Comparison of ENCODE assay signal across 15 cellular contexts in genomic region chr17:82321947-82322466, GRCh38. TPM values are rescaled to one million over a fixed set of nuclear protein-coding genes. Genes with fewer than 3 reads are reported as not detected.
A peak's percentile ranks its signal among the peaks of the same experiment; 100 is the strongest.
DNase-seq lines count a peak whose midpoint lies in the region; ATAC-seq and TF ChIP-seq lines count a peak whose summit lies in the region.
"Had no signal": no experiment of that assay in that cellular context is flagged by ENCODE, and none has a peak within 500 bp of the region (broad histone marks: within the 10 kb centered on the region; RNA-seq: fewer than 3 reads in every experiment).

No MANE protein-coding gene starts in this region.

- H3K4me3 ChIP-seq in PC-3 (ENCODE audit: low read length) = no peak overlapping the region

- intact Hi-C loops in PC-3 (cut with micrococcal nuclease) = loop anchor here (2.0 kb wide), 1 partner anchor 77 kb away; no protein-coding TSS in a partner anchor

- no peaks in the 10 kb centered on the region for H3K9me3 ChIP-seq in PC-3 (ENCODE audit: low read length)

- H3K27ac Mint-ChIP-seq in activated naive CD4-positive, alpha-beta T cell treated with anti-CD3 and anti-CD28 coated beads, Interleukin-2, amount 10 ng/mL, durations not matched to agents 7 days and 5 days = peak overlapping the region; percentile 11
- H3K27ac Mint-ChIP-seq in activated naive CD4-positive, alpha-beta T cell treated with anti-CD3 and anti-CD28 coated beads, Interleukin-2, amount 50 U/mL, for 72 hours = peak overlapping the region in 1 of 2 donors; percentile 94
- peak overlapping the region; percentile 93 for H3K27ac Mint-ChIP-seq in activated naive CD8-positive, alpha-beta T cell
- peak overlapping the region; percentile 94 for H3K27ac Mint-ChIP-seq in stimulated activated naive B cell treated with anti-CD40 and anti-IgM and Interleukin-4, amounts not matched to agents 10 μg/mL and 1 μg/mL and 100 μg/mL, for 72 hours

- no peaks in the 10 kb centered on the region for H3K27me3 ChIP-seq in PC-3 (ENCODE audit: low read length)

- no peak overlapping the region for H3K27ac ChIP-seq in PC-3 (ENCODE audit: low read length)

- H3K9me2 ChIP-seq in PC-3 (replicated peaks; ENCODE audit: low read length) = no peaks in the 10 kb centered on the region

- H3K36me3 Mint-ChIP-seq in activated naive CD4-positive, alpha-beta T cell treated with anti-CD3 and anti-CD28 coated beads, Interleukin-2, amount 10 ng/mL, durations not matched to agents 7 days and 5 days = peaks cover 2% of the 10 kb centered on the region
- H3K36me3 Mint-ChIP-seq in activated naive CD4-positive, alpha-beta T cell treated with anti-CD3 and anti-CD28 coated beads, Interleukin-2, amount 50 U/mL, for 72 hours = peaks cover 5 to 16% of the 10 kb centered on the region in 2 donors
- H3K36me3 Mint-ChIP-seq in activated naive CD8-positive, alpha-beta T cell = no peaks in the 10 kb centered on the region
- H3K36me3 Mint-ChIP-seq in stimulated activated naive B cell treated with anti-CD40 and anti-IgM and Interleukin-4, amounts not matched to agents 10 μg/mL and 1 μg/mL and 100 μg/mL, for 72 hours = no peaks in the 10 kb centered on the region

- POLR2A ChIA-PET in PC-3 (lab: Charles Lee; ENCODE audit: unreplicated experiment) = no interaction called here

- CTCF ChIA-PET in activated naive CD4-positive, alpha-beta T cell treated with anti-CD3 and anti-CD28 coated beads, Interleukin-2, amount 10 ng/mL, durations not matched to agents 7 days and 5 days (lab: Charles Lee) = interaction anchor here (0.8 to 2.4 kb wide), 8 partner anchors 18 to 86 kb away, joined by 3 to 55 read pairs (median 4); no protein-coding TSS in a partner anchor
- CTCF ChIA-PET in PC-3 (lab: Charles Lee) = no interaction called here

- no peak overlapping the region for H3K9ac ChIP-seq in PC-3 (ENCODE audit: low read length)

- H3K27me3 Mint-ChIP-seq in activated naive CD4-positive, alpha-beta T cell treated with anti-CD3 and anti-CD28 coated beads, Interleukin-2, amount 10 ng/mL, durations not matched to agents 7 days and 5 days = peaks cover 8% of the 10 kb centered on the region
- H3K27me3 Mint-ChIP-seq in activated naive CD8-positive, alpha-beta T cell = no peaks in the 10 kb centered on the region
- peaks cover 16 to 21% of the 10 kb centered on the region in 2 donors for H3K27me3 Mint-ChIP-seq in stimulated activated naive B cell treated with anti-CD40 and anti-IgM and Interleukin-4, amounts not matched to agents 10 μg/mL and 1 μg/mL and 100 μg/mL, for 72 hours

- no peak for TF ChIP-seq CTCF in PC-3 (conservative IDR thresholded peaks at IDR 0.05; ENCODE audit: low read depth, low read length)

- H3F3A ChIP-seq in PC-3 (ENCODE audit: low read length, unreplicated experiment) = peaks cover 3% of the 10 kb centered on the region

- no peak overlapping the region for H2AFZ ChIP-seq in PC-3 (ENCODE audit: low read length)

- H4K20me1 ChIP-seq in PC-3 (ENCODE audit: low read length) = no peaks in the 10 kb centered on the region

- no peaks in the 10 kb centered on the region for H3K4me1 ChIP-seq in PC-3 (ENCODE audit: insufficient read depth, low read length)

- no peaks in the 10 kb centered on the region for H3K9me3 Mint-ChIP-seq in activated naive CD4-positive, alpha-beta T cell treated with anti-CD3 and anti-CD28 coated beads, Interleukin-2, amount 10 ng/mL, durations not matched to agents 7 days and 5 days
- H3K9me3 Mint-ChIP-seq in activated naive CD4-positive, alpha-beta T cell treated with anti-CD3 and anti-CD28 coated beads, Interleukin-2, amount 50 U/mL, for 72 hours = no peaks in the 10 kb centered on the region
- H3K9me3 Mint-ChIP-seq in activated naive CD8-positive, alpha-beta T cell (ENCODE audit: low read depth) = no peaks in the 10 kb centered on the region
- no peaks in the 10 kb centered on the region for H3K9me3 Mint-ChIP-seq in stimulated activated naive B cell treated with anti-CD40 and anti-IgM and Interleukin-4, amounts not matched to agents 10 μg/mL and 1 μg/mL and 100 μg/mL, for 72 hours

- no peak for ATAC-seq in activated naive CD4-positive, alpha-beta T cell treated with anti-CD3 and anti-CD28 coated beads, Interleukin-2, amount 50 U/mL, for 72 hours
- ATAC-seq in PC-3 (no peak), HG02970 (IDR thresholded peaks at IDR 0.05; ENCODE audit: low FRiP score, unreplicated experiment) (no peak)
- ATAC-seq in stimulated activated naive B cell treated with anti-CD40 and anti-IgM and Interleukin-4, amounts not matched to agents 10 μg/mL and 1 μg/mL and 100 μg/mL, for 72 hours (replicated peaks) = no peak

- peaks cover 15% of the 10 kb centered on the region for H3K4me1 Mint-ChIP-seq in activated naive CD4-positive, alpha-beta T cell treated with anti-CD3 and anti-CD28 coated beads, Interleukin-2, amount 10 ng/mL, durations not matched to agents 7 days and 5 days
- peaks cover 21% of the 10 kb centered on the region for H3K4me1 Mint-ChIP-seq in activated naive CD8-positive, alpha-beta T cell (ENCODE audit: low read depth)
- H3K4me1 Mint-ChIP-seq in stimulated activated naive B cell treated with anti-CD40 and anti-IgM and Interleukin-4, amounts not matched to agents 10 μg/mL and 1 μg/mL and 100 μg/mL, for 72 hours = peaks cover 6 to 20% of the 10 kb centered on the region in 2 donors

- BruUV-seq in PC-3 (replicated peaks; lab: Mats Ljungman, UMichigan) = TSS peak; percentile 43

- H3K36me3 ChIP-seq in PC-3 (ENCODE audit: low read depth, low read length) = no peaks in the 10 kb centered on the region

- peak overlapping the region; percentile 28 for H3K4me3 Mint-ChIP-seq in activated naive CD4-positive, alpha-beta T cell treated with anti-CD3 and anti-CD28 coated beads, Interleukin-2, amount 10 ng/mL, durations not matched to agents 7 days and 5 days
- peak overlapping the region; percentile 87 for H3K4me3 Mint-ChIP-seq in activated naive CD8-positive, alpha-beta T cell
- peak overlapping the region; percentile 56 to 80 for H3K4me3 Mint-ChIP-seq in stimulated activated naive B cell treated with anti-CD40 and anti-IgM and Interleukin-4, amounts not matched to agents 10 μg/mL and 1 μg/mL and 100 μg/mL, for 72 hours

- H3K79me2 ChIP-seq in PC-3 (ENCODE audit: low read length) = no peaks in the 10 kb centered on the region

- no peak for DNase-seq in activated naive CD4-positive, alpha-beta T cell treated with anti-CD3 and anti-CD28 coated beads, Interleukin-2, amount 10 ng/mL, durations not matched to agents 7 days and 5 days
- no peak for DNase-seq in activated naive CD4-positive, alpha-beta T cell treated with anti-CD3 and anti-CD28 coated beads, Interleukin-2, amount 50 U/mL, for 72 hours (ENCODE audit: low spot score in 2 of 2)
- DNase-seq in PC-3 = no peak
- DNase-seq in stimulated activated naive B cell treated with anti-CD40 and anti-IgM and Interleukin-4, amounts not matched to agents 10 μg/mL and 1 μg/mL and 100 μg/mL, for 72 hours = no peak
- no peak for DNase-seq in AG20443 (ENCODE audit: low spot score)
- DNase-seq in NK-92 (lab: John Stamatoyannopoulos, UW; ENCODE audit: unreplicated experiment) = no peak
- DNase-seq: DMS 273 treated with DMSO at 0.1 percent for 48 hours, MV-4-11 had no signal

- no peak overlapping the region for H3K4me2 ChIP-seq in PC-3 (ENCODE audit: low read length)

RNA-seq across cellular contexts. Expression of gene CD7, which starts 4.6 kb away (rescaled TPM):
- total RNA-seq in activated naive CD4-positive, alpha-beta T cell treated with anti-CD3 and anti-CD28 coated beads, Interleukin-2, amount 50 U/mL, for 72 hours = 100 to 1,000 TPM; 620 to 646 TPM
- total RNA-seq in PC-3 (2014; rRNA removed) = 0.15 and 0.98 TPM in 2 replicates
- total RNA-seq: cerebellum, kidney epithelial cell, NCI-H460 had no signal

RNA-seq across cellular contexts. Expression of gene SECTM1, which starts 11.6 kb away (rescaled TPM):
- 10 to 100 TPM in 1 of 2 donors, 1 to 10 TPM in 1; 2.3 to 13.7 TPM for total RNA-seq in activated naive CD4-positive, alpha-beta T cell treated with anti-CD3 and anti-CD28 coated beads, Interleukin-2, amount 50 U/mL, for 72 hours
- 56.0 and 61.7 TPM in 2 replicates for total RNA-seq in PC-3 (2014; rRNA removed)
- total RNA-seq: kidney epithelial cell had no signal

RNA-seq across cellular contexts. Expression of gene TEX19, which starts 37.0 kb away (rescaled TPM):
- total RNA-seq in activated naive CD4-positive, alpha-beta T cell treated with anti-CD3 and anti-CD28 coated beads, Interleukin-2, amount 50 U/mL, for 72 hours = under 1 TPM; 0.18 to 0.41 TPM
- total RNA-seq in PC-3 (2014; rRNA removed) = 0.46 and 1.2 TPM in 2 replicates
- total RNA-seq: aorta, cerebellum, kidney epithelial cell, subcutaneous adipose tissue had no signal

RNA-seq across cellular contexts. Expression of gene CSNK1D, which starts 48.5 kb away (rescaled TPM):
- 100 to 1,000 TPM; 130 to 171 TPM for total RNA-seq in activated naive CD4-positive, alpha-beta T cell treated with anti-CD3 and anti-CD28 coated beads, Interleukin-2, amount 50 U/mL, for 72 hours
- total RNA-seq in PC-3 (2014; rRNA removed) = 58.6 and 73.5 TPM in 2 replicates

RNA-seq across cellular contexts. Expression of gene UTS2R, which starts 49.6 kb away (rescaled TPM):
- under 1 TPM in 1 of 2 donors, not detected in 1; 0.18 TPM for total RNA-seq in activated naive CD4-positive, alpha-beta T cell treated with anti-CD3 and anti-CD28 coated beads, Interleukin-2, amount 50 U/mL, for 72 hours
- total RNA-seq in PC-3 (2014; rRNA removed) = not detected in 2 replicates
- total RNA-seq: aorta, cerebellum, kidney epithelial cell, NCI-H460, subcutaneous adipose tissue had no signal

Comparison
In these comparisons a context has a peak if more than half of its experiments do, and no peak if none do; other contexts are left out.
1. H3K4me3 Mint-ChIP-seq: peak in every context shown above with its lines; median percentile 87 in activated naive CD8-positive, alpha-beta T cell; 68 in stimulated activated naive B cell treated with anti-CD40 and anti-IgM and Interleukin-4, amounts not matched to agents 10 μg/mL and 1 μg/mL and 100 μg/mL, for 72 hours; 28 in activated naive CD4-positive, alpha-beta T cell treated with anti-CD3 and anti-CD28 coated beads, Interleukin-2, amount 10 ng/mL, durations not matched to agents 7 days and 5 days.
2. RNA of gene CD7, which starts 4.6 kb away (total RNA-seq): 620 to 646 TPM in activated naive CD4-positive, alpha-beta T cell treated with anti-CD3 and anti-CD28 coated beads, Interleukin-2, amount 50 U/mL, for 72 hours; 0.15 to 0.98 TPM in PC-3; every median in the first group is over 100 times any median in the second.